In genomic region chr7:97027427-97028234, GRCh38 we compare ENCODE assay signal across 1 cellular context.
A peak's percentile ranks its signal among the peaks of the same experiment; 100 is the strongest.
TF ChIP-seq lines count a peak whose summit lies in the region.

No MANE protein-coding gene starts in this region.

TF ChIP-seq in HepG2, 621 proteins besides CTCF, POLR2A, EP300 and RAD21 (continued from another document and continues in another):
- TF ChIP-seq ZNF282 (IDR thresholded peaks at IDR 0.05; ENCODE audit: partially characterized antibody) (no peak), MXI1 (IDR thresholded peaks at IDR 0.05; ENCODE audit: borderline replicate concordance, low read depth, low read length) (no peak; the same call in 2 of the 3 replicates), ZNF740 (CRISPR knock-in tag; IDR thresholded peaks at IDR 0.05) (no peak), ZKSCAN8 (CRISPR knock-in tag; IDR thresholded peaks at IDR 0.05; ENCODE audit: borderline replicate concordance) (no peak), KLF15 (CRISPR knock-in tag; IDR thresholded peaks at IDR 0.05; ENCODE audit: borderline replicate concordance) (no peak), THAP7 (CRISPR knock-in tag; IDR thresholded peaks at IDR 0.05) (no peak), STAG1 (CRISPR knock-in tag; IDR thresholded peaks at IDR 0.05) (peak; percentile 99), ZNF292 (CRISPR knock-in tag; IDR thresholded peaks at IDR 0.05; ENCODE audit: borderline replicate concordance, low read depth) (no peak), HIVEP1 (CRISPR knock-in tag; IDR thresholded peaks at IDR 0.05) (no peak), ZNF644 (CRISPR knock-in tag; IDR thresholded peaks at IDR 0.05; ENCODE audit: low read depth) (no peak), ZNF678 (CRISPR knock-in tag; IDR thresholded peaks at IDR 0.05) (no peak), ZNF205 (CRISPR knock-in tag; IDR thresholded peaks at IDR 0.05) (no peak), TOE1 (CRISPR knock-in tag; IDR thresholded peaks at IDR 0.05) (no peak), FOXO4 (CRISPR knock-in tag; conservative IDR thresholded peaks at IDR 0.05) (no peak), NFKB2 (CRISPR knock-in tag; IDR thresholded peaks at IDR 0.05; ENCODE audit: borderline replicate concordance) (no peak; the same call in 1 of the 2 replicates), ZNF331 (CRISPR knock-in tag; IDR thresholded peaks at IDR 0.05) (peak; percentile 37; the same call in 1 of the 2 replicates), ZFP37 (CRISPR knock-in tag; IDR thresholded peaks at IDR 0.05; ENCODE audit: borderline replicate concordance) (no peak), PHF20 (CRISPR knock-in tag; IDR thresholded peaks at IDR 0.05) (no peak), MED13 (CRISPR knock-in tag; IDR thresholded peaks at IDR 0.05) (no peak), SALL1 (CRISPR knock-in tag; IDR thresholded peaks at IDR 0.05) (peak; percentile 24; the same call in 1 of the 2 replicates), HNF4A (CRISPR knock-in tag; IDR thresholded peaks at IDR 0.05) (no peak), IKZF4 (CRISPR knock-in tag; IDR thresholded peaks at IDR 0.05; ENCODE audit: borderline replicate concordance, low read depth, not compliant biosample characterization) (no peak), SUZ12 (IDR thresholded peaks at IDR 0.05; ENCODE audit: low read depth, low read length) (no peak), ARHGAP35 (CRISPR knock-in tag; IDR thresholded peaks at IDR 0.05; ENCODE audit: borderline replicate concordance) (no peak), ZBTB43 (CRISPR knock-in tag; conservative IDR thresholded peaks at IDR 0.05) (no peak), TRAFD1 (CRISPR knock-in tag; IDR thresholded peaks at IDR 0.05; ENCODE audit: borderline replicate concordance) (no peak), ZNF382 (CRISPR knock-in tag; IDR thresholded peaks at IDR 0.05; ENCODE audit: borderline replicate concordance) (no peak), NKX3-1 (CRISPR knock-in tag; IDR thresholded peaks at IDR 0.05) (no peak), ZBTB3 (CRISPR knock-in tag; IDR thresholded peaks at IDR 0.05; ENCODE audit: borderline replicate concordance, low read depth) (no peak), GLMP (CRISPR knock-in tag; IDR thresholded peaks at IDR 0.05; ENCODE audit: borderline replicate concordance) (no peak), TFAP4 (IDR thresholded peaks at IDR 0.05; ENCODE audit: borderline replicate concordance, low read depth) (no peak), ZFP90 (CRISPR knock-in tag; IDR thresholded peaks at IDR 0.05; ENCODE audit: borderline replicate concordance) (peak; percentile 20; the same call in 1 of the 2 replicates), ZBTB40 (IDR thresholded peaks at IDR 0.05) (no peak), ZBTB40 (CRISPR knock-in tag; IDR thresholded peaks at IDR 0.05) (no peak), ZNF383 (CRISPR knock-in tag; IDR thresholded peaks at IDR 0.05; ENCODE audit: borderline replicate concordance) (no peak), IKZF5 (CRISPR knock-in tag; IDR thresholded peaks at IDR 0.05) (0 out of 2 replicates have a peak, but pooled peaks have one; percentile 47), GRHL1 (CRISPR knock-in tag; conservative IDR thresholded peaks at IDR 0.05) (no peak), NFE2L1 (CRISPR knock-in tag; IDR thresholded peaks at IDR 0.05; ENCODE audit: borderline replicate concordance) (no peak), ATF7-NPFF (CRISPR knock-in tag; IDR thresholded peaks at IDR 0.05; ENCODE audit: low read depth) (no peak), MTF1 (CRISPR knock-in tag; IDR thresholded peaks at IDR 0.05) (no peak), RBM39 (IDR thresholded peaks at IDR 0.05; ENCODE audit: low read depth, low read length, poor library complexity, severe bottlenecking) (no peak)
